1 cellular context compared by ENCODE assay signal in genomic region chr6:149716584-149716983, GRCh38.
TF ChIP-seq lines count a peak whose summit lies in the region.

No MANE protein-coding gene starts in this region.

TF ChIP-seq in liver, 16 proteins besides CTCF, POLR2A, EP300 and RAD21:
- TF ChIP-seq ZBTB33 (IDR thresholded peaks at IDR 0.05), result no peak
- no peak for TF ChIP-seq FOXA2 (IDR thresholded peaks at IDR 0.05)
TF ChIP-seq in liver: peak in this region for 0.
